ENCODE assay signal across 1 cellular context in the genomic region with DNA sequence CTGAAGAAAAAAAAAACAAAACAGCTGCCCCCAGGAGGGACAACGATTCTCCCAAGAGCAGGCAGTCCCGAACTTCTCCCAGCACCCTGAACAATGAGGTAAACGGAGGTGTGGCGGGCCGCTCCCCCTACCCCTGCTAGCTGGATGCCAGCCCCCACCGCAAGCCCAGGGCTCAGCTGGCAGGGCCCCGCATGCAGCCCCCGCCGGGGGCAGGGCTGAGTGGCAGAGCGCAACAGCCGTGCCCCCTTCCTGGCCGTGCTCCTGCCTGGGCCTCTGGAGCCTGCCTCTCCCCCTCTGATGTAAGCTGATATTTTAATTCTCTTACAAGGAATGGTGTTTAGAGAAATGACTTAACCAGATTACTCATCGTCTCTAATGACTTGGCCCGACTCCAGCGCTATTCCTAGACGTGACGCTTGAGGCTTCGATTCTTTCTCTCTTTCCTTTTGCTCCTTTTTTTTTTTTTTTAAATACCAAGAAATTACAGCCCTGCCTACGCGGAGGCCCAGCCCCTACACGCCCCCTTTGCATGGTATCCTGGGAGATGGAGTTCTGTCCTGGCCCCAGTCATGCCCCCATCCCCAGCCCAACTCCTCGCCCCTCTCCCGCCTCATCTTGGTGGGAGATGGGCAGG.
TF ChIP-seq lines count a peak whose summit lies in the region.

No MANE protein-coding gene starts in this region.

TF ChIP-seq in HEK293, 187 proteins besides CTCF, POLR2A, EP300 and RAD21 (continued from another document):
- no peak for TF ChIP-seq PRDM2 (tag by site-specific recombination; IDR thresholded peaks at IDR 0.05; ENCODE audit: borderline replicate concordance)
- TF ChIP-seq, protein P1, sequence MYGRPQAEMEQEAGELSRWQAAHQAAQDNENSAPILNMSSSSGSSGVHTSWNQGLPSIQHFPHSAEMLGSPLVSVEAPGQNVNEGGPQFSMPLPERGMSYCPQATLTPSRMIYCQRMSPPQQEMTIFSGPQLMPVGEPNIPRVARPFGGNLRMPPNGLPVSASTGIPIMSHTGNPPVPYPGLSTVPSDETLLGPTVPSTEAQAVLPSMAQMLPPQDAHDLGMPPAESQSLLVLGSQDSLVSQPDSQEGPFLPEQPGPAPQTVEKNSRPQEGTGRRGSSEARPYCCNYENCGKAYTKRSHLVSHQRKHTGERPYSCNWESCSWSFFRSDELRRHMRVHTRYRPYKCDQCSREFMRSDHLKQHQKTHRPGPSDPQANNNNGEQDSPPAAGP (tag by site-specific recombination; IDR thresholded peaks at IDR 0.05): peak; percentile 90
- no peak for TF ChIP-seq ZNF645 (tag by site-specific recombination; IDR thresholded peaks at IDR 0.05)
- TF ChIP-seq, protein P2, sequence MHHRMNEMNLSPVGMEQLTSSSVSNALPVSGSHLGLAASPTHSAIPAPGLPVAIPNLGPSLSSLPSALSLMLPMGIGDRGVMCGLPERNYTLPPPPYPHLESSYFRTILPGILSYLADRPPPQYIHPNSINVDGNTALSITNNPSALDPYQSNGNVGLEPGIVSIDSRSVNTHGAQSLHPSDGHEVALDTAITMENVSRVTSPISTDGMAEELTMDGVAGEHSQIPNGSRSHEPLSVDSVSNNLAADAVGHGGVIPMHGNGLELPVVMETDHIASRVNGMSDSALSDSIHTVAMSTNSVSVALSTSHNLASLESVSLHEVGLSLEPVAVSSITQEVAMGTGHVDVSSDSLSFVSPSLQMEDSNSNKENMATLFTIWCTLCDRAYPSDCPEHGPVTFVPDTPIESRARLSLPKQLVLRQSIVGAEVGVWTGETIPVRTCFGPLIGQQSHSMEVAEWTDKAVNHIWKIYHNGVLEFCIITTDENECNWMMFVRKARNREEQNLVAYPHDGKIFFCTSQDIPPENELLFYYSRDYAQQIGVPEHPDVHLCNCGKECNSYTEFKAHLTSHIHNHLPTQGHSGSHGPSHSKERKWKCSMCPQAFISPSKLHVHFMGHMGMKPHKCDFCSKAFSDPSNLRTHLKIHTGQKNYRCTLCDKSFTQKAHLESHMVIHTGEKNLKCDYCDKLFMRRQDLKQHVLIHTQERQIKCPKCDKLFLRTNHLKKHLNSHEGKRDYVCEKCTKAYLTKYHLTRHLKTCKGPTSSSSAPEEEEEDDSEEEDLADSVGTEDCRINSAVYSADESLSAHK (tag by site-specific recombination; IDR thresholded peaks at IDR 0.05): peak; percentile 86
- TF ChIP-seq BCL11B (tag by site-specific recombination; IDR thresholded peaks at IDR 0.05; ENCODE audit: low read depth): peak; percentile 62; the same call in 1 of the 2 replicates
- peak; percentile 72; the same call in 1 of the 2 replicates for TF ChIP-seq KLF16 (tag by site-specific recombination; IDR thresholded peaks at IDR 0.05)
- no peak for TF ChIP-seq TCF7L2 (IDR thresholded peaks at IDR 0.05; ENCODE audit: borderline replicate concordance, low read depth, low read length)
- no peak for TF ChIP-seq ZNF423 (tag by site-specific recombination; IDR thresholded peaks at IDR 0.05)
- TF ChIP-seq ZNF488 (tag by site-specific recombination; IDR thresholded peaks at IDR 0.05): no peak
- TF ChIP-seq AEBP2 (tag by site-specific recombination; IDR thresholded peaks at IDR 0.05; ENCODE audit: borderline replicate concordance): no peak
- peak; percentile 92 for TF ChIP-seq ZXDB (tag by site-specific recombination; IDR thresholded peaks at IDR 0.05)
- TF ChIP-seq ZNF600 (tag by site-specific recombination; IDR thresholded peaks at IDR 0.05): peak; percentile 87
- TF ChIP-seq, protein P3, sequence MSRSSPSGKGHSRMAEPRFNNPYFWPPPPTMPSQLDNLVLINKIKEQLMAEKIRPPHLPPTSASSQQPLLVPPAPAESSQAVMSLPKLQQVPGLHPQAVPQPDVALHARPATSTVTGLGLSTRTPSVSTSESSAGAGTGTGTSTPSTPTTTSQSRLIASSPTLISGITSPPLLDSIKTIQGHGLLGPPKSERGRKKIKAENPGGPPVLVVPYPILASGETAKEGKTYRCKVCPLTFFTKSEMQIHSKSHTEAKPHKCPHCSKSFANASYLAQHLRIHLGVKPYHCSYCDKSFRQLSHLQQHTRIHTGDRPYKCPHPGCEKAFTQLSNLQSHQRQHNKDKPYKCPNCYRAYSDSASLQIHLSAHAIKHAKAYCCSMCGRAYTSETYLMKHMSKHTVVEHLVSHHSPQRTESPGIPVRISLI (tag by site-specific recombination; IDR thresholded peaks at IDR 0.05): peak; percentile 92
- TF ChIP-seq ZBTB21 (tag by site-specific recombination; IDR thresholded peaks at IDR 0.05): peak; percentile 90
- TF ChIP-seq ZNF473 (tag by site-specific recombination; IDR thresholded peaks at IDR 0.05): no peak
- TF ChIP-seq, protein P4, sequence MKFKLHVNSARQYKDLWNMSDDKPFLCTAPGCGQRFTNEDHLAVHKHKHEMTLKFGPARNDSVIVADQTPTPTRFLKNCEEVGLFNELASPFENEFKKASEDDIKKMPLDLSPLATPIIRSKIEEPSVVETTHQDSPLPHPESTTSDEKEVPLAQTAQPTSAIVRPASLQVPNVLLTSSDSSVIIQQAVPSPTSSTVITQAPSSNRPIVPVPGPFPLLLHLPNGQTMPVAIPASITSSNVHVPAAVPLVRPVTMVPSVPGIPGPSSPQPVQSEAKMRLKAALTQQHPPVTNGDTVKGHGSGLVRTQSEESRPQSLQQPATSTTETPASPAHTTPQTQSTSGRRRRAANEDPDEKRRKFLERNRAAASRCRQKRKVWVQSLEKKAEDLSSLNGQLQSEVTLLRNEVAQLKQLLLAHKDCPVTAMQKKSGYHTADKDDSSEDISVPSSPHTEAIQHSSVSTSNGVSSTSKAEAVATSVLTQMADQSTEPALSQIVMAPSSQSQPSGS (tag by site-specific recombination; IDR thresholded peaks at IDR 0.05; ENCODE audit: low read depth): peak; percentile 92
- no peak for TF ChIP-seq SETDB1 (IDR thresholded peaks at IDR 0.05; ENCODE audit: insufficient read length, low read length)
- TF ChIP-seq SP7 (tag by site-specific recombination; IDR thresholded peaks at IDR 0.05): peak; percentile 96
- no peak for TF ChIP-seq ZNF175 (tag by site-specific recombination; IDR thresholded peaks at IDR 0.05)
- TF ChIP-seq ZBTB17 (tag by site-specific recombination; IDR thresholded peaks at IDR 0.05): peak; percentile 88
- peak; percentile 54; the same call in 1 of the 2 replicates for TF ChIP-seq EGR2 (tag by site-specific recombination; IDR thresholded peaks at IDR 0.05; ENCODE audit: low read depth)
